Comparison of ENCODE assay signal across 1 cellular context in genomic region chr10:87635498-87636312, GRCh38.
A peak's percentile ranks its signal among the peaks of the same experiment; 100 is the strongest.
TF ChIP-seq lines count a peak whose summit lies in the region.

No MANE protein-coding gene starts in this region.

TF ChIP-seq in HepG2, 621 proteins besides CTCF, POLR2A, EP300 and RAD21 (continued from another document and continues in another):
- no peak for TF ChIP-seq ZNF281 (CRISPR knock-in tag; IDR thresholded peaks at IDR 0.05; ENCODE audit: borderline replicate concordance)
- TF ChIP-seq RARA (CRISPR knock-in tag; IDR thresholded peaks at IDR 0.05) = no peak
- no peak for TF ChIP-seq ZNF878 (CRISPR knock-in tag; IDR thresholded peaks at IDR 0.05)
- no peak for TF ChIP-seq ZNF816 (CRISPR knock-in tag; IDR thresholded peaks at IDR 0.05; ENCODE audit: borderline replicate concordance)
- no peak for TF ChIP-seq ZNF7 (CRISPR knock-in tag; IDR thresholded peaks at IDR 0.05)
- no peak for TF ChIP-seq POGK (CRISPR knock-in tag; conservative IDR thresholded peaks at IDR 0.05)
- no peak for TF ChIP-seq ARID4A (CRISPR knock-in tag; IDR thresholded peaks at IDR 0.05; ENCODE audit: borderline replicate concordance)
- no peak for TF ChIP-seq SP2 (CRISPR knock-in tag; IDR thresholded peaks at IDR 0.05)
- TF ChIP-seq TFAP4 (IDR thresholded peaks at IDR 0.05; ENCODE audit: borderline replicate concordance, low read depth) = no peak
- no peak for TF ChIP-seq THAP7 (CRISPR knock-in tag; IDR thresholded peaks at IDR 0.05)
- no peak for TF ChIP-seq ZNF660 (CRISPR knock-in tag; IDR thresholded peaks at IDR 0.05; ENCODE audit: borderline replicate concordance, low read depth)
- no peak for TF ChIP-seq ZMYM3 (CRISPR knock-in tag; IDR thresholded peaks at IDR 0.05)
- no peak for TF ChIP-seq RBAK (CRISPR knock-in tag; IDR thresholded peaks at IDR 0.05)
- TF ChIP-seq ZGPAT (CRISPR knock-in tag; IDR thresholded peaks at IDR 0.05) = 0 out of 2 replicates have a peak, but pooled peaks have one; percentile 17
- TF ChIP-seq HHEX (CRISPR knock-in tag; IDR thresholded peaks at IDR 0.05) = no peak
- 0 out of 2 replicates have a peak, but pooled peaks have one; percentile 14 for TF ChIP-seq FOXA3 (CRISPR knock-in tag; IDR thresholded peaks at IDR 0.05)
- TF ChIP-seq ZNF724P (CRISPR knock-in tag; IDR thresholded peaks at IDR 0.05; ENCODE audit: borderline replicate concordance) = no peak
- TF ChIP-seq ZIK1 (CRISPR knock-in tag; IDR thresholded peaks at IDR 0.05; ENCODE audit: borderline replicate concordance, low read depth) = no peak
- TF ChIP-seq ZNF121 (CRISPR knock-in tag; IDR thresholded peaks at IDR 0.05) = no peak
- no peak for TF ChIP-seq FOXP1 (IDR thresholded peaks at IDR 0.05)
- TF ChIP-seq FOXP1 (CRISPR knock-in tag; IDR thresholded peaks at IDR 0.05) = no peak
- no peak for TF ChIP-seq ZFP36L1 (CRISPR knock-in tag; IDR thresholded peaks at IDR 0.05)
- TF ChIP-seq ZNF335 (CRISPR knock-in tag; IDR thresholded peaks at IDR 0.05) = no peak
- TF ChIP-seq ZMYM4 (CRISPR knock-in tag; IDR thresholded peaks at IDR 0.05) = no peak
- TF ChIP-seq U2AF2 (IDR thresholded peaks at IDR 0.05; ENCODE audit: low read depth, low read length) = no peak
- no peak for TF ChIP-seq EED (CRISPR knock-in tag; IDR thresholded peaks at IDR 0.05)
- TF ChIP-seq ZNF543 (CRISPR knock-in tag; IDR thresholded peaks at IDR 0.05) = no peak
- peak; percentile 62 for TF ChIP-seq MIXL1 (CRISPR knock-in tag; IDR thresholded peaks at IDR 0.05)
- no peak for TF ChIP-seq FOXK1 (CRISPR knock-in tag; IDR thresholded peaks at IDR 0.05; ENCODE audit: borderline replicate concordance, low read depth)
- TF ChIP-seq CREM (IDR thresholded peaks at IDR 0.05) = no peak
- TF ChIP-seq CREM (CRISPR knock-in tag; IDR thresholded peaks at IDR 0.05) = no peak
- no peak for TF ChIP-seq ELF3 (CRISPR knock-in tag; IDR thresholded peaks at IDR 0.05)
- no peak for TF ChIP-seq MTF1 (CRISPR knock-in tag; IDR thresholded peaks at IDR 0.05)
- no peak for TF ChIP-seq NRL (CRISPR knock-in tag; IDR thresholded peaks at IDR 0.05; ENCODE audit: borderline replicate concordance)
- TF ChIP-seq HNF1A (IDR thresholded peaks at IDR 0.05; ENCODE audit: low read depth) = no peak
- TF ChIP-seq HNF1A (CRISPR knock-in tag; IDR thresholded peaks at IDR 0.05; ENCODE audit: borderline replicate concordance) = no peak
- no peak for TF ChIP-seq ZMAT5 (CRISPR knock-in tag; IDR thresholded peaks at IDR 0.05; ENCODE audit: borderline replicate concordance, low read depth)
- TF ChIP-seq ZHX1 (CRISPR knock-in tag; IDR thresholded peaks at IDR 0.05; ENCODE audit: low read depth) = no peak
- TF ChIP-seq CHD2 (IDR thresholded peaks at IDR 0.05; ENCODE audit: low read depth, low read length) = no peak
- TF ChIP-seq SIN3A (IDR thresholded peaks at IDR 0.05; ENCODE audit: borderline replicate concordance, low read depth, low read length) = no peak
- TF ChIP-seq ZNF580 (CRISPR knock-in tag; IDR thresholded peaks at IDR 0.05; ENCODE audit: borderline replicate concordance, low read depth) = no peak
- TF ChIP-seq GATAD2A (CRISPR knock-in tag; IDR thresholded peaks at IDR 0.05) = peak; percentile 25; the same call in 1 of the 2 replicates
- TF ChIP-seq MLLT10 (CRISPR knock-in tag; IDR thresholded peaks at IDR 0.05) = no peak
- TF ChIP-seq ZBTB7A (CRISPR knock-in tag; IDR thresholded peaks at IDR 0.05) = no peak
- TF ChIP-seq PAWR (CRISPR knock-in tag; IDR thresholded peaks at IDR 0.05; ENCODE audit: borderline replicate concordance) = no peak
- no peak for TF ChIP-seq BORCS8-MEF2B (CRISPR knock-in tag; IDR thresholded peaks at IDR 0.05)
